In genomic region chr9:136312436-136312835, GRCh38 we compare ENCODE assay signal across 9 cellular contexts. TPM values are rescaled to one million over a fixed set of nuclear protein-coding genes. Genes with fewer than 3 reads are reported as not detected.
DNase-seq lines count a peak whose midpoint lies in the region; ATAC-seq and TF ChIP-seq lines count a peak whose summit lies in the region.
"Had no signal": no experiment of that assay in that cellular context is flagged by ENCODE, and none has a peak within 500 bp of the region (broad histone marks: within the 10 kb centered on the region; RNA-seq: fewer than 3 reads in every experiment).

No MANE protein-coding gene starts in this region.

- TF ChIP-seq RAD21 in SK-N-SH (IDR thresholded peaks at IDR 0.05; ENCODE audit: low read length), result peak; percentile 85

- H4K20me1 ChIP-seq in SK-N-SH (ENCODE audit: insufficient read depth), result no peaks in the 10 kb centered on the region

- H2AFZ ChIP-seq in SK-N-SH (ENCODE audit: low read depth) (no peak overlapping the region), trophoblast cell (ENCODE audit: insufficient read depth, low read length, poor library complexity) (no peak overlapping the region)

- no peak overlapping the region for H3K18ac ChIP-seq in trophoblast cell (ENCODE audit: low read length)

- no peak overlapping the region for H4K8ac ChIP-seq in trophoblast cell (ENCODE audit: low read depth, low read length)

- H4K91ac ChIP-seq in trophoblast cell (ENCODE audit: low read depth, low read length), result no peak overlapping the region

- H3K27me3 ChIP-seq in SK-N-SH (ENCODE audit: insufficient read depth), result no peaks in the 10 kb centered on the region
- no peaks in the 10 kb centered on the region for H3K27me3 ChIP-seq in thyroid gland
- H3K27me3 ChIP-seq in trophoblast cell (ENCODE audit: insufficient read depth, low read length), result no peaks in the 10 kb centered on the region

- H3K4me1 ChIP-seq in SK-N-SH (ENCODE audit: control insufficient read depth in 1 of 2, insufficient read depth in 2 of 2, low read depth in 1 of 2, low read length in 1 of 2), result no peaks in the 10 kb centered on the region; a peak in 1 of 4 replicates
- H3K4me1 ChIP-seq in thyroid gland, result peaks cover 28 to 38% of the 10 kb centered on the region in 2 donors
- H3K4me1 ChIP-seq in trophoblast cell (ENCODE audit: control insufficient read depth in 1 of 2, insufficient read depth in 2 of 2, low read length in 2 of 2), result no peaks in the 10 kb centered on the region

- peaks cover 4% of the 10 kb centered on the region; the same call in 1 of the 2 replicates for H3K9me3 ChIP-seq in SK-N-SH
- H3K9me3 ChIP-seq in thyroid gland, result no peaks in the 10 kb centered on the region
- H3K9me3 ChIP-seq in trophoblast cell (ENCODE audit: insufficient read depth, low read depth, low read length), result peaks cover 17% of the 10 kb centered on the region

- peaks cover 5% of the 10 kb centered on the region for H3F3A ChIP-seq in SK-N-SH (replicated peaks; ENCODE audit: insufficient read depth)

- H3K27ac ChIP-seq in SK-N-SH (ENCODE audit: low read depth in 2 of 2, low read length in 1 of 2) (no peak overlapping the region), thyroid gland (no peak overlapping the region), trophoblast cell (ENCODE audit: low read depth, low read length) (no peak overlapping the region)

- ATAC-seq in left lobe of liver, result peak; percentile 80

- WGBS in SK-N-SH (ENCODE audit: low lambda C conversion rate), result 55% methylated on average over 10 of the region's 12 CpGs
- WGBS in thyroid gland, 2 donors, result 60 to 73% methylated on average over 8 to 9 of the region's 12 CpGs
- WGBS in trophoblast cell (ENCODE audit: extremely low coverage, insufficient coverage, insufficient read length), result no CpG with 5 or more reads among the region's 12 CpGs

- CTCF ChIA-PET in SK-N-SH (lab: Yijun Ruan, JAX), result interaction anchor here (0.6 to 4.9 kb wide), 39 partner anchors 9 to 319 kb away, joined by 3 to 91 read pairs (median 4); partner anchors contain the start of genes CARD9, DNLZ, GPSM1 and SNAPC4

- H3K14ac ChIP-seq in trophoblast cell (ENCODE audit: low read length), result no peak overlapping the region

- H2AK5ac ChIP-seq in trophoblast cell (ENCODE audit: low read length), result no peak overlapping the region

- TF ChIP-seq EP300 in SK-N-SH (IDR thresholded peaks at IDR 0.05; ENCODE audit: borderline replicate concordance in 1 of 2, low read depth in 1 of 2, low read length in 1 of 2), result no peak

- no peak for TF ChIP-seq POLR2A in thyroid gland (IDR thresholded peaks at IDR 0.05)

- no peaks in the 10 kb centered on the region for H3K9me2 ChIP-seq in SK-N-SH

- no peak overlapping the region for H2BK12ac ChIP-seq in trophoblast cell (ENCODE audit: low read length)

- H2BK120ac ChIP-seq in trophoblast cell (ENCODE audit: insufficient read depth, low read length, poor library complexity), result no peak overlapping the region

- no peak overlapping the region for H2BK5ac ChIP-seq in trophoblast cell (ENCODE audit: low read depth, low read length, poor library complexity)

- POLR2A ChIA-PET in SK-N-SH (lab: Yijun Ruan, JAX), result interaction anchor here (0.9 kb wide), 1 partner anchor 51 kb away, joined by 4 read pairs; the partner anchor contains the start of gene DNLZ

- no peaks in the 10 kb centered on the region for H3K79me1 ChIP-seq in trophoblast cell (ENCODE audit: low read length)

- no peaks in the 10 kb centered on the region for H3K36me3 ChIP-seq in SK-N-SH (replicated peaks in 1 of 2; ENCODE audit: control insufficient read depth in 1 of 2, insufficient read depth in 2 of 2, low read length in 1 of 2)
- no peaks in the 10 kb centered on the region for H3K36me3 ChIP-seq in thyroid gland
- H3K36me3 ChIP-seq in trophoblast cell (ENCODE audit: control insufficient read depth in 1 of 2, insufficient read depth in 2 of 2, low read length in 2 of 2), result no peaks in the 10 kb centered on the region

- H3K23ac ChIP-seq in trophoblast cell (ENCODE audit: low read length), result no peak overlapping the region

- H3K4me2 ChIP-seq in SK-N-SH (no peak overlapping the region), trophoblast cell (ENCODE audit: low read length) (no peak overlapping the region)

- H3K4ac ChIP-seq in trophoblast cell (ENCODE audit: low read depth, low read length), result no peak overlapping the region

- H3K9ac ChIP-seq in SK-N-SH, result no peak overlapping the region
- H3K9ac ChIP-seq in trophoblast cell (ENCODE audit: low read length), result no peak overlapping the region

- H3K79me2 ChIP-seq in SK-N-SH (ENCODE audit: insufficient read depth) (no peaks in the 10 kb centered on the region), trophoblast cell (ENCODE audit: control insufficient read depth, insufficient read depth, low read length, poor library complexity) (no peaks in the 10 kb centered on the region)

- in situ Hi-C loops in T47D (cut with HindIII; ENCODE audit: low pct_unique_long_range_greater_than_20kb, low sequenced_read_pairs), result no loop called here

- DNase-seq in A172 (ENCODE audit: low spot score), result peak; percentile 64
- peak; percentile 40 for DNase-seq in GM12865 (ENCODE audit: low read depth)
- DNase-seq in SK-N-SH, result peak; percentile 92
- peak; percentile 67 to 85 for DNase-seq in T47D (ENCODE audit: low read depth in 1 of 2, low spot score in 1 of 2)
- no peak for DNase-seq in left lobe of liver (ENCODE audit: low spot score)
- peak; percentile 24 to 30 for DNase-seq in thyroid gland
- no peak for DNase-seq in trophoblast cell
- DNase-seq in OCI-M2 (lab: John Stamatoyannopoulos, UW; ENCODE audit: unreplicated experiment), result no peak
- DNase-seq: stimulated activated naive B cell treated with anti-CD40 and anti-IgM and Interleukin-4, amounts not matched to agents 10 μg/mL and 1 μg/mL and 100 μg/mL, for 72 hours had no signal

- no peak overlapping the region for H4K12ac ChIP-seq in trophoblast cell (ENCODE audit: low read depth, low read length)

- TF ChIP-seq CTCF in GM12865 (IDR thresholded peaks at IDR 0.05; ENCODE audit: insufficient read depth, low read depth, low read length, missing control alignments) (peak; percentile 43), SK-N-SH (IDR thresholded peaks at IDR 0.05) (peak; percentile 68), thyroid gland (IDR thresholded peaks at IDR 0.05) (peak in 4 of 6 experiments; percentile 23 to 44 (median 34))

- no peak overlapping the region for H3K4me3 ChIP-seq in GM12865 (ENCODE audit: low read depth, low read length)
- no peak overlapping the region for H3K4me3 ChIP-seq in SK-N-SH (ENCODE audit: low read depth in 2 of 2, low read length in 1 of 2)
- no peak overlapping the region for H3K4me3 ChIP-seq in thyroid gland (replicated peaks in 1 of 3)
- H3K4me3 ChIP-seq in trophoblast cell (ENCODE audit: low read depth, low read length), result no peak overlapping the region

- intact Hi-C loops in thyroid gland (cut with DNase I), result no loop called here

TF ChIP-seq in SK-N-SH, 30 proteins besides CTCF, POLR2A, EP300 and RAD21:
- TF ChIP-seq SMC3 (IDR thresholded peaks at IDR 0.05; ENCODE audit: low read depth, low read length) (peak; percentile 78), FOSL2 (IDR thresholded peaks at IDR 0.05; ENCODE audit: borderline replicate concordance, low read depth) (no peak), RXRA (IDR thresholded peaks at IDR 0.05; ENCODE audit: borderline replicate concordance, low read depth) (no peak)

RNA-seq across cellular contexts. Expression of gene CCDC187, which starts 8.5 kb away (rescaled TPM):
- 0.05 and 0.07 TPM in 2 replicates for total RNA-seq in A172 (2014; rRNA removed; shearing (Covaris generic))
- polyA plus RNA-seq in SK-N-SH (2012; rRNA removed), result not detected in 2 replicates
- polyA plus RNA-seq in SK-N-SH (2012; cell fraction: cytosol; rRNA removed), result not detected in 2 replicates
- 0.02 TPM in 1 of 2 replicates, not detected in the other for polyA plus RNA-seq in SK-N-SH (2012; cell fraction: nucleus; rRNA removed)
- total RNA-seq in left lobe of liver (0.03 TPM), thyroid gland (1 to 10 TPM; 5.2 to 9.1 (median 6.2) TPM)
- 0.04 TPM in 2 replicates for polyA plus RNA-seq in trophoblast cell (2013)

RNA-seq across cellular contexts. Expression of gene GPSM1, which starts 14.9 kb away (rescaled TPM):
- total RNA-seq in A172 (2014; rRNA removed; shearing (Covaris generic)), result 92.9 and 101 TPM in 2 replicates
- 22.8 and 26.7 TPM in 2 replicates for polyA plus RNA-seq in SK-N-SH (2012; rRNA removed)
- polyA plus RNA-seq in SK-N-SH (2012; cell fraction: cytosol; rRNA removed), result 8.0 and 15.6 TPM in 2 replicates
- polyA plus RNA-seq in SK-N-SH (2012; cell fraction: nucleus; rRNA removed), result 105 and 135 TPM in 2 replicates
- total RNA-seq in left lobe of liver (4.8 TPM), thyroid gland (10 to 100 TPM in 3 of 4 donors, 1 to 10 TPM in 1; 5.9 to 18.1 (median 12.2) TPM)
- 17.8 and 18.5 TPM in 2 replicates for polyA plus RNA-seq in trophoblast cell (2013)

RNA-seq across cellular contexts. Expression of gene DNLZ, which starts 51.1 kb away (rescaled TPM):
- total RNA-seq in A172 (2014; rRNA removed; shearing (Covaris generic)), result 40.1 and 84.2 TPM in 2 replicates
- polyA plus RNA-seq in SK-N-SH (2012; rRNA removed), result 24.5 and 40.6 TPM in 2 replicates
- polyA plus RNA-seq in SK-N-SH (2012; cell fraction: cytosol; rRNA removed), result 21.5 and 26.9 TPM in 2 replicates
- polyA plus RNA-seq in SK-N-SH (2012; cell fraction: nucleus; rRNA removed), result 20.8 and 42.6 TPM in 2 replicates
- total RNA-seq in left lobe of liver, result 13.8 TPM
- total RNA-seq in thyroid gland, result 10 to 100 TPM; 16.2 to 58.4 (median 23.1) TPM
- polyA plus RNA-seq in trophoblast cell (2013), result 8.7 and 10.1 TPM in 2 replicates

Comparison
In these comparisons a context has a peak if more than half of its experiments do, and no peak if none do; other contexts are left out.
1. DNase-seq: peak in A172 (single experiment), GM12865 (single experiment), SK-N-SH (single experiment), T47D (2 of 2) and thyroid gland (2 of 2); none in left lobe of liver (single experiment), trophoblast cell (0 of 2) and OCI-M2 (single experiment).
2. Peak in every context shown above with its lines, with median percentiles within 50 percentile points of each other: CTCF ChIP-seq.